ENCODE assay signal across 1 cellular context in the genomic region with DNA sequence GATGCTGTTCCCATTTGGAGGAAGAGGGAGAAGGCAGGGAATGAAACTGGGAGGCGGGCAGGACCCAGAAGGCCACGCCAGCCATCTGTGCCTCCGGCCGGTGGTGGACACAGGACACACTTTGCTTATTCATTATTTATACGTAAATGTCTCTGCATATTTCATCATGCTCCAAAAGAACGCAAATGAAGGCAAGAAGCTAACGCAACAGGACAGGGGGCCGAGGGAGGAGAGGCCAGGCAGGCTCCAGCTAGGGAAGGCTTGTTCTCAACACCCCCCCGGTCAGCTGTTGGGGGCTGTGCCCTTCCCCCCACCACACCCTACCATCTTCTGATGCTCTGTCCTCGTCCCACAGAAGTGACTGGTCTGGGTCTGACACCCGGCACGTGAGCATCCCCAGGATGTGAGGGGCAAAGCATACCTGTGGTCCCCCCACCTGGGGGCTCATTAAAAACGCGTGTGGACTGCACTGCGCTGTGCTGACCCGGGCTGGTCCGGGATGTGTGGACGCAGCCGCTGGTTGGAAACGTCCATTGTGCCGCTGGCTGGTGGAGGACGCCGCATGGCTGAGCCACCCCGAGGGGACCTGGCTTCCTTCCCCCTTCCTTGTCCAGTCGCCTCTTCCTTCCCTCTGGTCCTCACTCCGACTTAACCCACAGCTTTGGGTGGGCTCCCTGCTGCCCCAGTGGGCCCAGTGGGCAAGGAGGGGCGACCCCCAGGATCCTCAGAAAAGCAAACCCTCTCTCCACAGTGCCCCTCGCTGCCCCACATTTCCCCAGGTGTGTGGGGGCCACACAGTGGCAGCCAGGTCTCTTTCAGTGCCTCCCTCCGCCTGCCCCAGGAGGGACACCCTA.
TF ChIP-seq lines count a peak whose summit lies in the region.

No MANE protein-coding gene starts in this region.

TF ChIP-seq in A549, 52 proteins besides CTCF, POLR2A, EP300 and RAD21 (continued from another document):
- TF ChIP-seq PHF8 (IDR thresholded peaks at IDR 0.05; ENCODE audit: borderline replicate concordance, low read depth) (no peak), FOSB (CRISPR knock-in tag; IDR thresholded peaks at IDR 0.05) (no peak), CEBPB (IDR thresholded peaks at IDR 0.05) (no peak), EHMT2 (IDR thresholded peaks at IDR 0.05; ENCODE audit: low read depth) (no peak), MAZ (IDR thresholded peaks at IDR 0.05; ENCODE audit: borderline replicate concordance, low read depth, low read length) (no peak), RNF2 (IDR thresholded peaks at IDR 0.05; ENCODE audit: borderline replicate concordance, low read depth) (no peak), ZC3H11A (IDR thresholded peaks at IDR 0.05) (no peak), CHD4 (IDR thresholded peaks at IDR 0.05; ENCODE audit: borderline replicate concordance) (no peak), POLR2AphosphoS2 (conservative IDR thresholded peaks at IDR 0.05; ENCODE audit: low read length) (no peak), RFX5 (IDR thresholded peaks at IDR 0.05) (no peak)
- TF ChIP-seq, protein P1, sequence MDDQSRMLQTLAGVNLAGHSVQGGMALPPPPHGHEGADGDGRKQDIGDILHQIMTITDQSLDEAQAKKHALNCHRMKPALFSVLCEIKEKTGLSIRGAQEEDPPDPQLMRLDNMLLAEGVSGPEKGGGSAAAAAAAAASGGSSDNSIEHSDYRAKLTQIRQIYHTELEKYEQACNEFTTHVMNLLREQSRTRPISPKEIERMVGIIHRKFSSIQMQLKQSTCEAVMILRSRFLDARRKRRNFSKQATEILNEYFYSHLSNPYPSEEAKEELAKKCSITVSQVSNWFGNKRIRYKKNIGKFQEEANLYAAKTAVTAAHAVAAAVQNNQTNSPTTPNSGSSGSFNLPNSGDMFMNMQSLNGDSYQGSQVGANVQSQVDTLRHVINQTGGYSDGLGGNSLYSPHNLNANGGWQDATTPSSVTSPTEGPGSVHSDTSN (IDR thresholded peaks at IDR 0.05) = no peak
TF ChIP-seq in A549: peak in this region for 0.
